ENCODE assay signal across 25 cellular contexts in the genomic region with DNA sequence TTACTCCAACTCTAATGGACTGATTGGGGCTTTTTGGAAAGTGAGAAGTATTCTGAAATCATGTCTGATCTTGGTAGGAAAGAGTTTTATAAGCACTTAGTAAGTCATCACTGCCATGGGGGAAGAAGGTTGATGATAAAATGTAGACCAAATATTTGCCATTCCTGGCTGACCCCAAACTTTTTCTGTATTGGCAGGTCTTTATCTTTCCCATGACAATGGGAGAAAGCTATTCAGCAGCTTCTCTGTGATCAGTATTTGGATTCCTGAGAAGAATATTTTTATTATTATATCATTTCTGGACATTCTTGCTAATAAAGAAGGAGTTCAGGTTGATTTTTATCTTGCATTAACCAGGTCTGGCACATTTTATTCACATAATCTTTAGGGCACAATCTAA. TPM values are rescaled to one million over a fixed set of nuclear protein-coding genes. Genes with fewer than 3 reads are reported as not detected.
DNase-seq lines count a peak whose midpoint lies in the region; ATAC-seq, FAIRE-seq and TF ChIP-seq lines count a peak whose summit lies in the region.
"Had no signal": no experiment of that assay in that cellular context is flagged by ENCODE, and none has a peak within 500 bp of the region (broad histone marks: within the 10 kb centered on the region; RNA-seq: fewer than 3 reads in every experiment).

No MANE protein-coding gene starts in this region.

- no peaks in the 10 kb centered on the region for H3K27me3 ChIP-seq in mesenchymal stem cell (ENCODE audit: control insufficient read depth in 1 of 2, insufficient read depth in 1 of 2, low read length in 2 of 2)
- H3K27me3 ChIP-seq: SJSA1 had no signal

- H2AFZ ChIP-seq in mesenchymal stem cell (ENCODE audit: low read depth, low read length), result no peak overlapping the region

- no peak overlapping the region for H3K4me3 ChIP-seq in AG04449 (ENCODE audit: low read depth, low read length)
- no peak overlapping the region for H3K4me3 ChIP-seq in mesenchymal stem cell (ENCODE audit: insufficient read depth in 1 of 2, low read depth in 1 of 2, low read length in 2 of 2)
- H3K4me3 ChIP-seq: K562, prostate gland, SJSA1 had no signal

- TF ChIP-seq CTCF in AG04449 (IDR thresholded peaks at IDR 0.05; ENCODE audit: insufficient read depth, low read length, missing control alignments), result no peak

- H3K23ac ChIP-seq in mesenchymal stem cell (ENCODE audit: low read length in 2 of 2), result no peak overlapping the region

- H2BK12ac ChIP-seq in mesenchymal stem cell (ENCODE audit: low read length in 2 of 2), result no peak overlapping the region

- no peak overlapping the region for H2AK5ac ChIP-seq in mesenchymal stem cell (ENCODE audit: low read length, severe bottlenecking)

- no peak for ATAC-seq in GM18502 (IDR thresholded peaks at IDR 0.05; ENCODE audit: poor library complexity, unreplicated experiment)
- ATAC-seq in HG03196 (IDR thresholded peaks at IDR 0.05; ENCODE audit: unreplicated experiment), result no peak
- ATAC-seq: K562, WTC11 had no signal

- no peak overlapping the region for H2BK5ac ChIP-seq in mesenchymal stem cell (ENCODE audit: low read depth, low read length, poor library complexity, severe bottlenecking)

- H3K79me1 ChIP-seq in mesenchymal stem cell (replicated peaks; ENCODE audit: low read length, poor library complexity, severe bottlenecking), result no peaks in the 10 kb centered on the region

- FAIRE-seq in frontal cortex (lab: Jason Lieb, UNC), result no peak
- FAIRE-seq: A204.1, K562 had no signal

- peak overlapping the region; percentile 49 for H3K9ac ChIP-seq in mesenchymal stem cell (ENCODE audit: low read length)

- H3K4ac ChIP-seq in mesenchymal stem cell (ENCODE audit: low read depth in 1 of 2, low read length in 2 of 2), result no peak overlapping the region

- no peak overlapping the region for H3K18ac ChIP-seq in mesenchymal stem cell (ENCODE audit: low read depth in 1 of 2, low read length in 2 of 2)

- H3K14ac ChIP-seq in mesenchymal stem cell (ENCODE audit: low read length in 2 of 2), result no peak overlapping the region

- H3K27ac ChIP-seq in mesenchymal stem cell (ENCODE audit: low read length, poor library complexity, severe bottlenecking), result peak overlapping the region; percentile 57
- H3K27ac ChIP-seq: prostate gland, SJSA1 had no signal

- DNase-seq in AG04449 (ENCODE audit: low read depth, low spot score), result peak; percentile 57
- DNase-seq in HCEC 1CT, result peak; percentile 60
- peak; percentile 56 for DNase-seq in astrocyte of the hippocampus (ENCODE audit: low read depth, low spot score)
- no peak for DNase-seq in mesenchymal stem cell
- no peak for DNase-seq in hypothalamus (lab: John Stamatoyannopoulos, UW)
- DNase-seq in frontal cortex (ENCODE audit: low spot score in 2 of 2), result no peak
- DNase-seq: activated CD4-positive, alpha-beta memory T cell treated with anti-CD3 and anti-CD28 coated beads for 36 hours; activated naive CD4-positive, alpha-beta T cell; activated T-cell treated with anti-CD3 and anti-CD28 coated beads for 4 hours; amniotic stem cell; CD4-positive, alpha-beta T cell; DMS153; midbrain; MV-4-11; NCI-H1694 treated with DMSO at 0.1 percent for 48 hours; NCI-H2227 treated with DMSO at 0.1 percent for 48 hours; stimulated activated CD4-positive, alpha-beta T cell treated with anti-CD3 and anti-CD28 coated beads, Interleukin-4, amount 100 ng/mL, for 4 hours; T-helper 2 cell had no signal

- H4K91ac ChIP-seq in mesenchymal stem cell (ENCODE audit: low read length), result no peak overlapping the region

- H3K9me3 ChIP-seq in mesenchymal stem cell (ENCODE audit: control insufficient read depth, low read length), result no peaks in the 10 kb centered on the region
- H3K9me3 ChIP-seq: prostate gland, SJSA1 had no signal

- H2BK120ac ChIP-seq in mesenchymal stem cell (ENCODE audit: low read depth, low read length), result no peak overlapping the region

- CTCF ChIA-PET in AG04449 (lab: Yijun Ruan, JAX), result interaction anchor here (1.5 to 2.5 kb wide), 3 partner anchors 11 to 508 kb away, joined by 3 to 9 read pairs (median 8); no protein-coding TSS in a partner anchor

- no peak overlapping the region for H4K8ac ChIP-seq in mesenchymal stem cell (ENCODE audit: low read length)

- no peak overlapping the region for H2BK15ac ChIP-seq in mesenchymal stem cell (ENCODE audit: low read depth, poor library complexity, severe bottlenecking)

- no peak overlapping the region for H3K4me2 ChIP-seq in mesenchymal stem cell (ENCODE audit: low read length, poor library complexity, severe bottlenecking)

- H3K4me1 ChIP-seq in mesenchymal stem cell (ENCODE audit: control insufficient read depth, insufficient read depth, low read depth, low read length), result peaks cover 10% of the 10 kb centered on the region

- POLR2A ChIA-PET in AG04449 (lab: Yijun Ruan, JAX), result interaction anchor here (1.0 kb wide), 1 partner anchor 63 kb away, joined by 4 read pairs; no protein-coding TSS in a partner anchor

- H3K36me3 ChIP-seq in mesenchymal stem cell (ENCODE audit: control insufficient read depth in 1 of 2, insufficient read depth in 2 of 2, low read depth in 1 of 2, low read length in 2 of 2), result peaks cover 4 to 44% of the 10 kb centered on the region in 2 experiments
- H3K36me3 ChIP-seq: prostate gland, SJSA1 had no signal

RNA-seq across cellular contexts. Expression of a gene that starts 47.4 kb away (rescaled TPM):
- not detected for polyA plus RNA-seq in mesenchymal stem cell (2013, experiment 1 of 2)
- not detected for polyA plus RNA-seq in mesenchymal stem cell (2013, experiment 2 of 2)
- total RNA-seq in frontal cortex, result 1.2 TPM
- total RNA-seq: activated CD4-positive, alpha-beta memory T cell treated with anti-CD3 and anti-CD28 coated beads for 36 hours; CD4-positive, alpha-beta T cell; K562; WTC11 had no signal
- polyA plus RNA-seq: K562 had no signal

Comparison
In these comparisons a context has a peak if more than half of its experiments do, and no peak if none do; other contexts are left out.
1. DNase-seq: peak in AG04449 (single experiment), HCEC 1CT (single experiment) and astrocyte of the hippocampus (single experiment); none in mesenchymal stem cell (single experiment), hypothalamus (0 of 51) and frontal cortex (0 of 2).